Comparison of ENCODE assay signal across 8 cellular contexts in the genomic region with DNA sequence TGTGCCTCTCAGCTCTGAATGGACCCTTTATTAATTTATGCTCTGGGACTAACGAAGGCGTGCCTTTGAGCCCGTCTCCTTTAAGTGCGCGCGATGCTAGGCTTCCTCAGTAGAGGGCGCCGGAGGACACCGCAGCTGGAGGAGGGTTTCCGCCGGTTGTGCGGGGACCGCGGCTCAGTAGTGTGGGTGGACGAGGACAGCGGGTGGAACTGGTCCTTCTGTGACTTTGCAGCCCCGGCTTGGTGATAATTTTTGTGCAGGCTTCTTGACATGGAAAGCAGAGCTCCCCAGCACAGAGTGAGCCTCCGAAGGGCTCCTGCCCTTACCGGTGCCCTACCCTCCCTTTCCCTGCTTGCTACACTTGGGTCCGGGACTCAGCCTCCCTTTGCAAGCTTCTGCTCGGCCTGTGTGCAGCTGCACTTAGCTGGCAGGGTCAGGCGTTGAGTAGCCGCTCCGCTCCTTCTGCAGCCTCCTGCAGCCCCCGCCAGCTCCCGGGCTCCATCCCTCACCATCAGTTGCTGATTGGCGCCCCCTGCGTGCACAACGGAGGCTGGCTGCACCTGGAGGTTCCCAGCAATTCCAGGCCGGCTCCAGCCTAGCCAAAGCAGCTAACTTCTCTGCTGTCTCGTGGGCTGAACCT. TPM values are rescaled to one million over a fixed set of nuclear protein-coding genes. Genes with fewer than 3 reads are reported as not detected.
A peak's percentile ranks its signal among the peaks of the same experiment; 100 is the strongest.
DNase-seq lines count a peak whose midpoint lies in the region; ATAC-seq lines count a peak whose summit lies in the region.

No MANE protein-coding gene starts in this region.

- no peaks in the 10 kb centered on the region for H3K4me1 ChIP-seq in BLaER1

- H3K27me3 ChIP-seq in BLaER1, result no peaks in the 10 kb centered on the region

- peak overlapping the region; percentile 66 for H3K4me3 ChIP-seq in BLaER1

- no peaks in the 10 kb centered on the region for H4K20me1 ChIP-seq in BLaER1

- H3K4me2 ChIP-seq in BLaER1, result peak overlapping the region; percentile 84

- peak; percentile 91 for ATAC-seq in GM19324 (IDR thresholded peaks at IDR 0.05; ENCODE audit: low FRiP score, unreplicated experiment)
- peak; percentile 94 for ATAC-seq in HG03439 (IDR thresholded peaks at IDR 0.05; ENCODE audit: unreplicated experiment)

- H3K9me3 ChIP-seq in BLaER1, result no peaks in the 10 kb centered on the region

- H3K9ac ChIP-seq in BLaER1, result no peak overlapping the region

- DNase-seq in NCI-H748 treated with DMSO at 0.1 percent for 48 hours (lab: John Stamatoyannopoulos, UW), result peak; percentile 69
- peak; percentile 44 to 63 for DNase-seq in activated CD8-positive, alpha-beta memory T cell treated with anti-CD3 and anti-CD28 coated beads for 1 hour (ENCODE audit: extremely low read depth in 1 of 2, low read depth in 1 of 2)
- peak; percentile 59 for DNase-seq in effector CD8-positive, alpha-beta T cell (lab: John Stamatoyannopoulos, UW)
- DNase-seq in lung microvascular endothelial cell (ENCODE audit: low read depth in 2 of 2), result peak; percentile 79 to 81
- DNase-seq in stimulated activated CD4-positive, alpha-beta T cell treated with anti-CD3 and anti-CD28 coated beads, TNF-alpha, amount 100 ng/mL, for 4 hours (ENCODE audit: low read depth in 3 of 3), result peak; percentile 60 to 64 (median 61)

- H3K27ac ChIP-seq in BLaER1, result no peak overlapping the region

- no peaks in the 10 kb centered on the region for H3K36me3 ChIP-seq in BLaER1

RNA-seq across cellular contexts. Expression of a gene that starts 26.8 kb away (rescaled TPM):
- total RNA-seq in lung microvascular endothelial cell, result 15.7 and 24.0 TPM in 2 replicates
